In genomic region chr11:65927904-65928397, GRCh38 we compare ENCODE assay signal across 8 cellular contexts. TPM values are rescaled to one million over a fixed set of nuclear protein-coding genes. Genes with fewer than 3 reads are reported as not detected.
A peak's percentile ranks its signal among the peaks of the same experiment; 100 is the strongest.
DNase-seq lines count a peak whose midpoint lies in the region; ATAC-seq and TF ChIP-seq lines count a peak whose summit lies in the region.

No MANE protein-coding gene starts in this region.

- DNase-seq in activated CD4-positive, alpha-beta T cell treated with anti-CD3 and anti-CD28 coated beads, Interleukin-2, amount 10 ng/mL, durations not matched to agents 7 days and 5 days, result peak; percentile 93
- DNase-seq in fibroblast of villous mesenchyme (ENCODE audit: low read depth) (peak; percentile 47), NCI-H526 treated with DMSO at 0.1 percent for 48 hours (lab: John Stamatoyannopoulos, UW) (no peak), NCI-H2171 (lab: John Stamatoyannopoulos, UW) (no peak), DMS53 treated with DMSO at 0.1 percent for 48 hours (lab: John Stamatoyannopoulos, UW; ENCODE audit: unreplicated experiment) (no peak)
- DNase-seq in stimulated activated CD8-positive, alpha-beta memory T cell treated with anti-CD3 and anti-CD28 coated beads, Interleukin-15, amount 100 ng/mL, for 1 hour (ENCODE audit: low read depth), result peak; percentile 61

- no peaks in the 10 kb centered on the region for H3K9me3 Mint-ChIP-seq in activated CD4-positive, alpha-beta T cell treated with anti-CD3 and anti-CD28 coated beads, Interleukin-2, amount 10 ng/mL, durations not matched to agents 7 days and 5 days

- ATAC-seq in GM18907 (IDR thresholded peaks at IDR 0.05; ENCODE audit: unreplicated experiment) (peak; percentile 68), HG03460 (IDR thresholded peaks at IDR 0.05; ENCODE audit: unreplicated experiment) (peak; percentile 63)

- H3K27me3 Mint-ChIP-seq in activated CD4-positive, alpha-beta T cell treated with anti-CD3 and anti-CD28 coated beads, Interleukin-2, amount 10 ng/mL, durations not matched to agents 7 days and 5 days, result no peaks in the 10 kb centered on the region

- no peak overlapping the region for H3K4me3 ChIP-seq in fibroblast of villous mesenchyme (ENCODE audit: low read depth, low read length)

- H3K4me3 Mint-ChIP-seq in activated CD4-positive, alpha-beta T cell treated with anti-CD3 and anti-CD28 coated beads, Interleukin-2, amount 10 ng/mL, durations not matched to agents 7 days and 5 days, result peak overlapping the region; percentile 55

- peaks cover 16% of the 10 kb centered on the region for H3K36me3 Mint-ChIP-seq in activated CD4-positive, alpha-beta T cell treated with anti-CD3 and anti-CD28 coated beads, Interleukin-2, amount 10 ng/mL, durations not matched to agents 7 days and 5 days (ENCODE audit: low read depth)

- no peak for TF ChIP-seq CTCF in fibroblast of villous mesenchyme (IDR thresholded peaks at IDR 0.05; ENCODE audit: insufficient read depth, low read depth, low read length)

- POLR2A ChIA-PET in activated CD4-positive, alpha-beta T cell treated with anti-CD3 and anti-CD28 coated beads, Interleukin-2, amount 10 ng/mL, durations not matched to agents 7 days and 5 days (lab: Charles Lee), result interaction anchor here (0.5 kb wide), 1 partner anchor 34 kb away, joined by 6 read pairs; no protein-coding TSS in a partner anchor

- peaks cover 63% of the 10 kb centered on the region for H3K4me1 Mint-ChIP-seq in activated CD4-positive, alpha-beta T cell treated with anti-CD3 and anti-CD28 coated beads, Interleukin-2, amount 10 ng/mL, durations not matched to agents 7 days and 5 days

- CTCF ChIA-PET in activated CD4-positive, alpha-beta T cell treated with anti-CD3 and anti-CD28 coated beads, Interleukin-2, amount 10 ng/mL, durations not matched to agents 7 days and 5 days (lab: Charles Lee), result interaction anchor here (0.6 to 11.6 kb wide), 7 partner anchors 12 to 78 kb away, joined by 3 to 64 read pairs (median 3); partner anchors contain the start of genes CCDC85B, FIBP and MUS81

- peak overlapping the region; percentile 99 for H3K27ac Mint-ChIP-seq in activated CD4-positive, alpha-beta T cell treated with anti-CD3 and anti-CD28 coated beads, Interleukin-2, amount 10 ng/mL, durations not matched to agents 7 days and 5 days

RNA-seq across cellular contexts. Expression of gene DRAP1, which starts 8.7 kb away (rescaled TPM):
- 100 to 1,000 TPM; 190 to 218 TPM for total RNA-seq in activated CD4-positive, alpha-beta T cell treated with anti-CD3 and anti-CD28 coated beads, Interleukin-2, amount 10 ng/mL, durations not matched to agents 7 days and 5 days
- 216 and 218 TPM in 2 replicates for total RNA-seq in fibroblast of villous mesenchyme

RNA-seq across cellular contexts. Expression of gene C11orf68, which starts 9.1 kb away (rescaled TPM):
- total RNA-seq in activated CD4-positive, alpha-beta T cell treated with anti-CD3 and anti-CD28 coated beads, Interleukin-2, amount 10 ng/mL, durations not matched to agents 7 days and 5 days, result 10 to 100 TPM; 32.7 to 36.3 TPM
- 25.8 and 31.5 TPM in 2 replicates for total RNA-seq in fibroblast of villous mesenchyme

RNA-seq across cellular contexts. Expression of gene TSGA10IP, which starts 17.3 kb away (rescaled TPM):
- total RNA-seq in activated CD4-positive, alpha-beta T cell treated with anti-CD3 and anti-CD28 coated beads, Interleukin-2, amount 10 ng/mL, durations not matched to agents 7 days and 5 days, result not detected
- total RNA-seq in fibroblast of villous mesenchyme, result not detected in 2 replicates

RNA-seq across cellular contexts. Expression of gene FOSL1, which starts 27.8 kb away (rescaled TPM):
- total RNA-seq in activated CD4-positive, alpha-beta T cell treated with anti-CD3 and anti-CD28 coated beads, Interleukin-2, amount 10 ng/mL, durations not matched to agents 7 days and 5 days, result 1 to 10 TPM; 1.7 to 2.0 TPM
- total RNA-seq in fibroblast of villous mesenchyme, result 18.0 and 41.0 TPM in 2 replicates

RNA-seq across cellular contexts. Expression of gene SART1, which starts 33.6 kb away (rescaled TPM):
- 10 to 100 TPM; 79.6 to 81.7 TPM for total RNA-seq in activated CD4-positive, alpha-beta T cell treated with anti-CD3 and anti-CD28 coated beads, Interleukin-2, amount 10 ng/mL, durations not matched to agents 7 days and 5 days
- total RNA-seq in fibroblast of villous mesenchyme, result 25.5 and 26.7 TPM in 2 replicates

Comparison
In these comparisons a context has a peak if more than half of its experiments do, and no peak if none do; other contexts are left out.
1. DNase-seq: peak in activated CD4-positive, alpha-beta T cell treated with anti-CD3 and anti-CD28 coated beads, Interleukin-2, amount 10 ng/mL, durations not matched to agents 7 days and 5 days (single experiment), fibroblast of villous mesenchyme (single experiment) and stimulated activated CD8-positive, alpha-beta memory T cell treated with anti-CD3 and anti-CD28 coated beads, Interleukin-15, amount 100 ng/mL, for 1 hour (single experiment); none in NCI-H526 treated with DMSO at 0.1 percent for 48 hours (single experiment), NCI-H2171 (single experiment) and DMS53 treated with DMSO at 0.1 percent for 48 hours (single experiment).